ENCODE assay signal across 14 cellular contexts in the genomic region with DNA sequence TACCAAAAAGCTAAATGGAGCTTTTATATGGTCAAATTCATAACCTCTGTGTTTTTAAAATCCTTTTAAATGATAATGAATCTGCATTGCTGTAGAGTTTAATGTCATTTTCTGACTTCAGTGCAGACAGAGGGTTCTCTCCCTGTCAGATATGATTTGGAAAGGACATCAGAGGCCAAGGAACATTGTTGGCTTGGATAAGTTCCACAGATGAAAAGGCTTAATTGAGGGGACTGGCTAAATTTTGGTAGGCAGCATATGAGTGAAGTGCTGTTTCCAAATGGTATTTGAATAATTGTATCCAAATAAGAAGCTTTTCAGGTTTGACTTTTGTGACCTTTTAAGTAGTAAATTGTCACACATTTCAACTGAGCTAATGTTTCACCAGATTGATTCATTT.
"Had no signal": no experiment of that assay in that cellular context is flagged by ENCODE, and none has a peak within 500 bp of the region (broad histone marks: within the 10 kb centered on the region; RNA-seq: fewer than 3 reads in every experiment).

No MANE protein-coding gene starts in this region.

- DNase-seq: colonic mucosa; cortex of kidney; effector CD8-positive, alpha-beta T cell; effector memory CD8-positive, alpha-beta T cell; endodermal cell; foreskin keratinocyte; heart left ventricle; hippocampal formation; left cardiac atrium; left lung; left ventricle myocardium superior; lower lobe of right lung; mesenchymal stem cell; naive thymus-derived CD4-positive, alpha-beta T cell had no signal
